In genomic region chr11:59903569-59903968, GRCh38 we compare ENCODE assay signal across 2 cellular contexts. TPM values are rescaled to one million over a fixed set of nuclear protein-coding genes. Genes with fewer than 3 reads are reported as not detected.
"Had no signal": no experiment of that assay in that cellular context is flagged by ENCODE, and none has a peak within 500 bp of the region (broad histone marks: within the 10 kb centered on the region; RNA-seq: fewer than 3 reads in every experiment).

No MANE protein-coding gene starts in this region.

RNA-seq across cellular contexts. Expression of gene OOSP3, which starts 25.0 kb away (rescaled TPM):
- total RNA-seq: G401, GM12878 had no signal

RNA-seq across cellular contexts. Expression of gene OOSP1, which starts 34.7 kb away (rescaled TPM):
- total RNA-seq: G401, GM12878 had no signal
- polyA plus RNA-seq: GM12878 had no signal

RNA-seq across cellular contexts. Expression of gene TCN1, which starts 37.3 kb away (rescaled TPM):
- total RNA-seq: G401, GM12878 had no signal
- polyA plus RNA-seq: GM12878 had no signal

RNA-seq across cellular contexts. Expression of gene CBLIF, which starts 58.3 kb away (rescaled TPM):
- total RNA-seq: G401, GM12878 had no signal
- polyA plus RNA-seq: GM12878 had no signal
